ENCODE assay signal across 29 cellular contexts in the genomic region with DNA sequence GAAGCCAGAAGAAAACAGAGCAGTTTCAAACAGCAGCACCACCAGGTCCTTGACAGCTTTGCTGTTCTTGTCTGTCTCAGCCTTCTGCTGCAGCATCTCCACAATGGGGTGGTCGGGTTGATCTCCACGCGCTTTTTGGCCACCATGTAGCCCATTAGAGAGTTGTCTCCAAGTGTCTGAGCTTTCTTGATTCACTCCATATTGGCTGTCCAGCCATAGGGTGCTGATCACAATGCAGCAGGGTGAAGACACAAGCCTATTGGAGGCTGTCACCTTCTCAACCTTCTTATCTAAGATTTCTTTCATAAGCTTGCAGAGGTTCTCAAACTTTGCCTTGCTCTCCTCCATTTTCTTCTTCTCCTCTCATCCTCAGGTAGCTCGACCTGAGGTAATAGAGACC.
"Had no signal": no experiment of that assay in that cellular context is flagged by ENCODE, and none has a peak within 500 bp of the region (broad histone marks: within the 10 kb centered on the region; RNA-seq: fewer than 3 reads in every experiment).

No MANE protein-coding gene starts in this region.

- FAIRE-seq: bronchial epithelial cell, frontal cortex had no signal

- H3K27me3 Mint-ChIP-seq: activated CD8-positive, alpha-beta T cell treated with anti-CD3 and anti-CD28 coated beads for 36 hours; activated naive CD4-positive, alpha-beta T cell treated with anti-CD3 and anti-CD28 coated beads, Interleukin-2, amount 10 ng/mL, durations not matched to agents 7 days and 5 days; activated naive CD8-positive, alpha-beta T cell; central memory CD8-positive, alpha-beta T cell had no signal

- DNase-seq: activated CD4-positive, alpha-beta T cell treated with anti-CD3 and anti-CD28 coated beads for 48 hours; activated CD4-positive, alpha-beta T cell treated with anti-CD3 and anti-CD28 coated beads, Interleukin-2, amount 50 U/mL, for 1 hour; activated CD4-positive, alpha-beta T cell treated with anti-CD3 and anti-CD28 coated beads, Interleukin-2, amount 50 U/mL, for 48 hours; activated CD8-positive, alpha-beta memory T cell treated with anti-CD3 and anti-CD28 coated beads for 24 hours; activated CD8-positive, alpha-beta T cell treated with anti-CD3 and anti-CD28 coated beads for 36 hours; activated effector memory CD4-positive, alpha-beta T cell treated with anti-CD3 and anti-CD28 coated beads, Interleukin-2, amount 50 U/mL, for 16 hours; activated naive CD4-positive, alpha-beta T cell treated with anti-CD3 and anti-CD28 coated beads, Interleukin-2, amount 10 ng/mL, durations not matched to agents 7 days and 5 days; activated T-cell treated with anti-CD3 and anti-CD28 coated beads, Interleukin-2, amount 50 U/mL, for 1 hour; activated T-cell treated with anti-CD3 and anti-CD28 coated beads, Interleukin-2, amount 50 U/mL, for 48 hours; amniotic stem cell; anterior cingulate cortex; brain microvascular endothelial cell; dorsolateral prefrontal cortex; effector memory CD4-positive, alpha-beta T cell; endodermal cell; foreskin fibroblast; head of caudate nucleus; hippocampal formation; T-helper 2 cell had no signal

- H3K36me3 ChIP-seq: brain microvascular endothelial cell had no signal

- H3K4me1 Mint-ChIP-seq: central memory CD8-positive, alpha-beta T cell had no signal

- H3K4me3 Mint-ChIP-seq: activated CD8-positive, alpha-beta T cell treated with anti-CD3 and anti-CD28 coated beads for 36 hours; activated naive CD4-positive, alpha-beta T cell treated with anti-CD3 and anti-CD28 coated beads, Interleukin-2, amount 10 ng/mL, durations not matched to agents 7 days and 5 days; activated naive CD8-positive, alpha-beta T cell; activated T-helper 1 cell treated with anti-CD3 and anti-CD28 coated beads, Interleukin-12 subunit alpha, Interleukin-12 subunit beta, Interleukin-2, Interleukin-4 antibody, amounts not matched to agents 30 ng/mL and 10 ng/mL and 1 ng/mL, durations not matched to agents 14 hours and 24 hours and 36 hours; central memory CD8-positive, alpha-beta T cell; dendritic cell treated with granulocyte-macrophage colony-stimulating factor and Interleukin-4, amounts not matched to agents 40 ng/mL and 50 ng/mL, for 4 days; endodermal cell; WTC11 had no signal

- ATAC-seq: activated CD8-positive, alpha-beta T cell treated with anti-CD3 and anti-CD28 coated beads for 36 hours; esophagus mucosa; WTC11 had no signal

- H3K9me3 Mint-ChIP-seq: activated CD8-positive, alpha-beta T cell treated with anti-CD3 and anti-CD28 coated beads for 36 hours; activated naive CD4-positive, alpha-beta T cell treated with anti-CD3 and anti-CD28 coated beads, Interleukin-2, amount 10 ng/mL, durations not matched to agents 7 days and 5 days; activated T-helper 1 cell treated with anti-CD3 and anti-CD28 coated beads, Interleukin-12 subunit alpha, Interleukin-12 subunit beta, Interleukin-2, Interleukin-4 antibody, amounts not matched to agents 30 ng/mL and 10 ng/mL and 1 ng/mL, durations not matched to agents 14 hours and 24 hours and 36 hours; activated T-helper 2 cell treated with anti-CD3 and anti-CD28 coated beads, Interferon-gamma antibody, Interleukin-2, Interleukin-4, amounts not matched to agents 10 μg/mL and 5 μg/mL and 100 μg/mL, durations not matched to agents 14 hours and 24 hours and 36 hours; central memory CD8-positive, alpha-beta T cell; dendritic cell treated with granulocyte-macrophage colony-stimulating factor and Interleukin-4, amounts not matched to agents 40 ng/mL and 50 ng/mL, for 4 days; endodermal cell had no signal

- H3K27ac Mint-ChIP-seq: activated CD8-positive, alpha-beta T cell treated with anti-CD3 and anti-CD28 coated beads for 36 hours; activated naive CD4-positive, alpha-beta T cell treated with anti-CD3 and anti-CD28 coated beads, Interleukin-2, amount 10 ng/mL, durations not matched to agents 7 days and 5 days; activated naive CD8-positive, alpha-beta T cell; activated T-helper 1 cell treated with anti-CD3 and anti-CD28 coated beads, Interleukin-12 subunit alpha, Interleukin-12 subunit beta, Interleukin-2, Interleukin-4 antibody, amounts not matched to agents 30 ng/mL and 10 ng/mL and 1 ng/mL, durations not matched to agents 14 hours and 24 hours and 36 hours; activated T-helper 2 cell treated with anti-CD3 and anti-CD28 coated beads, Interferon-gamma antibody, Interleukin-2, Interleukin-4, amounts not matched to agents 10 μg/mL and 5 μg/mL and 100 μg/mL, durations not matched to agents 14 hours and 24 hours and 36 hours; dendritic cell treated with granulocyte-macrophage colony-stimulating factor and Interleukin-4, amounts not matched to agents 40 ng/mL and 50 ng/mL, for 4 days; endodermal cell; WTC11 had no signal

- H3K27me3 ChIP-seq: brain microvascular endothelial cell had no signal

- H3K4me3 ChIP-seq: coronary artery, dorsolateral prefrontal cortex had no signal

- H3K27ac ChIP-seq: brain microvascular endothelial cell, coronary artery, dorsolateral prefrontal cortex had no signal

- H3K36me3 Mint-ChIP-seq: activated naive CD4-positive, alpha-beta T cell treated with anti-CD3 and anti-CD28 coated beads, Interleukin-2, amount 10 ng/mL, durations not matched to agents 7 days and 5 days; activated naive CD8-positive, alpha-beta T cell had no signal
